In the genomic region with DNA sequence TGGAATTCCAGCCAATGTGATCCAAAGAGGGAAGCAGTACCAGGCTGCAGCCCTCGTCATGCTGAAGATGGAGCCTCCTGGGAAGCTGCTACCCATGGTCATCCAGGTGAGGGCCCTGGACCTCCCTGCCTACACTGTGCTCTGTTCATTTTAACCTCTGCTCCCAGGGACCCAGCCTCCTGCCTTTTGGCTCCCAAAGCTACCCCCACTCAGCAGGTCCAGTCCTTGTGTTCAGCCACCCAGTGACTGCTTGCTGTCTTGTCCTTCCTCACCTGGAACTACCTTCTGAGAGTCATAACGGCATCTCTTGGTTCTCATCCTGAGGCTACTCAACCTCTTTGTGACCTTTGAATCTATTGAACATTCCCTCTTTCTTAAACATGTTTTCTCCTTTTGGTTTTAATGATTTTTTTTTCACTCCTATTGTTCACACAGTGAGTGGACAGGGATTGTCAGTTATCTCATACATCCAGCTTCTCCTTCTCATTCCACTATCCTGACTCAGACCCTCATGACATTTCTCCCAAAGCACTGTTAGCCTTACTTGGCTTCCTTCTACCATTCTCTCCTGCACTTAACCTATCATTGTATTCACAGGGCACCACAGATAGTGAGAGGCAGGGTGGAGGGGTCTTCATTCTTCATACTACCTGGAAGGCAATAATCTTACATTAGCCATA, we compare ENCODE assay signal across 22 cellular contexts. TPM values are rescaled to one million over a fixed set of nuclear protein-coding genes. Genes with fewer than 3 reads are reported as not detected.
DNase-seq lines count a peak whose midpoint lies in the region; ATAC-seq, FAIRE-seq and TF ChIP-seq lines count a peak whose summit lies in the region.
"Had no signal": no experiment of that assay in that cellular context is flagged by ENCODE, and none has a peak within 500 bp of the region (broad histone marks: within the 10 kb centered on the region; RNA-seq: fewer than 3 reads in every experiment).

No MANE protein-coding gene starts in this region.

- no peak for TF ChIP-seq RAD21 in IMR-90 (IDR thresholded peaks at IDR 0.05; ENCODE audit: low read length)

- H3K9ac ChIP-seq in IMR-90 (ENCODE audit: low read depth, low read length) (no peak overlapping the region), endothelial cell of umbilical vein (replicated peaks; ENCODE audit: extremely low read depth, insufficient read depth, low read length) (no peak overlapping the region)

- H4K20me1 ChIP-seq in IMR-90 (ENCODE audit: insufficient read depth, low read length) (no peaks in the 10 kb centered on the region), endothelial cell of umbilical vein (replicated peaks; ENCODE audit: control insufficient read depth, extremely low read depth, insufficient read depth, low read length) (no peaks in the 10 kb centered on the region)

- BruUV-seq in IMR-90 (replicated peaks; lab: Mats Ljungman, UMichigan) (no TSS peak), endothelial cell of umbilical vein (replicated peaks; lab: Mats Ljungman, UMichigan) (no TSS peak)

- H3K9me3 ChIP-seq in IMR-90 (ENCODE audit: control insufficient read depth, insufficient read depth, low read length) (no peaks in the 10 kb centered on the region), endothelial cell of umbilical vein (replicated peaks; ENCODE audit: control insufficient read depth, insufficient read depth, low read length) (no peaks in the 10 kb centered on the region)
- H3K9me3 ChIP-seq: mucosa of descending colon had no signal

- no peaks in the 10 kb centered on the region for H3K79me2 ChIP-seq in endothelial cell of umbilical vein (ENCODE audit: control insufficient read depth, insufficient read depth, low read length)

- DNase-seq in AG08395 (ENCODE audit: low spot score) (peak; percentile 82), IMR-90 (peak; percentile 71), endothelial cell of umbilical vein (ENCODE audit: low read depth, low spot score) (peak; percentile 47), kidney glomerular epithelial cell (lab: John Stamatoyannopoulos, UW) (peak; percentile 63), HPDE6-E6E7 (ENCODE audit: extremely low spot score) (no peak), nephron progenitor cell (no peak), DMS79 treated with DMSO at 0.1 percent for 48 hours (lab: John Stamatoyannopoulos, UW) (no peak)
- DNase-seq in stimulated activated CD8-positive, alpha-beta memory T cell treated with anti-CD3 and anti-CD28 coated beads, Interleukin-4, amount 100 ng/mL, for 48 hours, result no peak
- DNase-seq: activated CD4-positive, CD25-positive, alpha-beta regulatory T cell treated with anti-CD3 and anti-CD28 coated beads, Interleukin-2, amount 50 U/mL, for 72 hours; CD8-positive, alpha-beta memory T cell; central memory CD4-positive, alpha-beta T cell; DND-41; effector CD4-positive, alpha-beta T cell; H7; mucosa of descending colon; NCI-H1092 treated with DMSO at 0.1 percent for 48 hours; NCI-H526; nucleus accumbens; right cardiac atrium; stimulated activated naive CD8-positive, alpha-beta T cell treated with anti-CD3 and anti-CD28 coated beads, Interleukin-15, Interleukin-2, amounts not matched to agents 100 U/mL and 50 U/mL, for 24 hours; T1000 had no signal

- no peaks in the 10 kb centered on the region for H3K4me1 Mint-ChIP-seq in nephron progenitor cell
- H3K4me1 Mint-ChIP-seq: CD8-positive, alpha-beta memory T cell had no signal

- H3K36me3 Mint-ChIP-seq in nephron progenitor cell (ENCODE audit: low read depth), result no peaks in the 10 kb centered on the region

- peak overlapping the region; percentile 65; the same call in 1 of the 3 replicates for H2BK15ac ChIP-seq in IMR-90 (ENCODE audit: low read depth, low read length)

- intact Hi-C loops in IMR-90 (cut with micrococcal nuclease) (loop anchor here (5.0 kb wide), 1 partner anchor 57 kb away; no protein-coding TSS in a partner anchor), endothelial cell of umbilical vein (cut with micrococcal nuclease) (no loop called here)

- H3K4me2 ChIP-seq in IMR-90 (ENCODE audit: low read depth, low read length) (no peak overlapping the region), endothelial cell of umbilical vein (ENCODE audit: insufficient read depth, low read length) (no peak overlapping the region)

- POLR2A ChIA-PET in IMR-90 (lab: Charles Lee; ENCODE audit: unreplicated experiment) (interaction anchor here (0.6 kb wide), 1 partner anchor 168 kb away, joined by 3 read pairs; no protein-coding TSS in a partner anchor), endothelial cell of umbilical vein (lab: Charles Lee) (no interaction called here)

- no peak overlapping the region for H3K4me3 Mint-ChIP-seq in nephron progenitor cell
- H3K4me3 Mint-ChIP-seq: CD8-positive, alpha-beta memory T cell had no signal

- H3K9me1 ChIP-seq in IMR-90 (ENCODE audit: insufficient read depth, low read length) (peaks cover 11% of the 10 kb centered on the region), endothelial cell of umbilical vein (replicated peaks; ENCODE audit: control insufficient read depth, extremely low read depth, insufficient read depth, low read length) (no peaks in the 10 kb centered on the region)

- H3K4me3 ChIP-seq in IMR-90 (ENCODE audit: insufficient read depth, low read depth, low read length), result no peak overlapping the region
- no peak overlapping the region for H3K4me3 ChIP-seq in endothelial cell of umbilical vein (replicated peaks in 1 of 3; ENCODE audit: insufficient read depth in 1 of 3, low read depth in 1 of 3, low read length in 3 of 3)
- H3K4me3 ChIP-seq: mucosa of descending colon had no signal

- peak overlapping the region; percentile 7 for H2BK5ac ChIP-seq in IMR-90 (ENCODE audit: low read depth, low read length, poor library complexity, severe bottlenecking)

- FAIRE-seq in endothelial cell of umbilical vein (lab: Jason Lieb, UNC), result no peak

- H3K14ac ChIP-seq in IMR-90 (replicated peaks; ENCODE audit: low read depth, low read length), result peak overlapping the region; percentile 62

- H3K27me3 ChIP-seq in IMR-90 (ENCODE audit: control insufficient read depth, insufficient read depth, low read length) (no peaks in the 10 kb centered on the region), endothelial cell of umbilical vein (ENCODE audit: control insufficient read depth in 2 of 2, insufficient read depth in 2 of 2, low read length in 2 of 2) (no peaks in the 10 kb centered on the region)

- in situ Hi-C loops in IMR-90 (cut with MboI; ENCODE audit: low sequenced_read_pairs), result no loop called here

- peak overlapping the region; percentile 22; the same call in 1 of the 2 replicates for H2BK20ac ChIP-seq in IMR-90 (ENCODE audit: low read depth, low read length)

- H3K27me3 Mint-ChIP-seq in nephron progenitor cell (ENCODE audit: low read depth, poor library complexity), result peaks cover 4% of the 10 kb centered on the region
- H3K27me3 Mint-ChIP-seq: CD8-positive, alpha-beta memory T cell had no signal

- H3K4me1 ChIP-seq in IMR-90 (ENCODE audit: control insufficient read depth, insufficient read depth, low read length) (peaks cover 7% of the 10 kb centered on the region), endothelial cell of umbilical vein (ENCODE audit: control insufficient read depth, extremely low read depth, insufficient read depth, low read length) (peaks cover 13% of the 10 kb centered on the region)

- H3K18ac ChIP-seq in IMR-90 (ENCODE audit: low read depth, low read length), result peak overlapping the region; percentile 51; the same call in 1 of the 2 replicates

- H4K8ac ChIP-seq in IMR-90 (ENCODE audit: low read depth in 2 of 2, low read length in 2 of 2), result no peak overlapping the region

- no peak overlapping the region for H2AFZ ChIP-seq in IMR-90 (replicated peaks; ENCODE audit: low read length, poor library complexity)
- no peak overlapping the region for H2AFZ ChIP-seq in endothelial cell of umbilical vein (ENCODE audit: low read depth, low read length)

- WGBS in IMR-90 (ENCODE audit: extremely low coverage in 2 of 2, insufficient read length in 1 of 2), 2 experiments, result no CpG with 5 or more reads among the region's 2 CpGs

- peak overlapping the region; percentile 90 for H2AK5ac ChIP-seq in IMR-90 (ENCODE audit: low read depth, low read length)

- peak overlapping the region; percentile 80 for H3K4ac ChIP-seq in IMR-90 (ENCODE audit: low read depth, low read length)

- peak overlapping the region; percentile 11 for H2AK9ac ChIP-seq in IMR-90 (replicated peaks; ENCODE audit: low read depth, low read length, poor library complexity)

- H3K9me3 Mint-ChIP-seq in nephron progenitor cell, result no peaks in the 10 kb centered on the region
- H3K9me3 Mint-ChIP-seq: CD8-positive, alpha-beta memory T cell had no signal

- peak overlapping the region; percentile 44; the same call in 1 of the 2 replicates for H2BK120ac ChIP-seq in IMR-90 (ENCODE audit: low read depth, low read length)

- H3K27ac ChIP-seq in IMR-90 (ENCODE audit: insufficient read depth, low read length), result no peak overlapping the region
- no peak overlapping the region for H3K27ac ChIP-seq in endothelial cell of umbilical vein (ENCODE audit: insufficient read depth, low read depth, low read length)

- H4K91ac ChIP-seq in IMR-90 (ENCODE audit: insufficient read depth, low read depth, low read length), result 0 out of 2 replicates have a peak overlapping the region, but pooled peaks have one; percentile 40

- H3K27ac Mint-ChIP-seq in nephron progenitor cell, result no peak overlapping the region
- H3K27ac Mint-ChIP-seq: CD8-positive, alpha-beta memory T cell had no signal

- no peak overlapping the region for H3K56ac ChIP-seq in IMR-90 (ENCODE audit: extremely low read depth, insufficient read depth, low read length)

- no peak for TF ChIP-seq CTCF in IMR-90 (conservative IDR thresholded peaks at IDR 0.05; ENCODE audit: low read depth, low read length)
- no peak for TF ChIP-seq CTCF in endothelial cell of umbilical vein (IDR thresholded peaks at IDR 0.05; ENCODE audit: extremely low read depth in 1 of 2, insufficient read depth in 1 of 2, low read depth in 1 of 2, low read length in 2 of 2)
- TF ChIP-seq CTCF in nephron progenitor cell (IDR thresholded peaks at IDR 0.05), result no peak

- TF ChIP-seq POLR2A in IMR-90 (IDR thresholded peaks at IDR 0.05; ENCODE audit: low read depth, low read length) (no peak), endothelial cell of umbilical vein (IDR thresholded peaks at IDR 0.05; ENCODE audit: low read depth, low read length) (no peak)

- CTCF ChIA-PET in IMR-90 (lab: Yijun Ruan, JAX), result no interaction called here
- CTCF ChIA-PET in endothelial cell of umbilical vein (lab: Charles Lee), result interaction anchor here (0.9 to 1.4 kb wide), 4 partner anchors 38 to 426 kb away, joined by 3 to 4 read pairs (median 4); no protein-coding TSS in a partner anchor

- no peak overlapping the region; the same call in 1 of the 2 replicates for H4K5ac ChIP-seq in IMR-90 (ENCODE audit: low read depth, low read length)

- ATAC-seq in IMR-90 (ENCODE audit: low read depth), result peak; percentile 85
- ATAC-seq: left lobe of liver; mucosa of descending colon; right cardiac atrium; stimulated activated naive CD8-positive, alpha-beta T cell treated with anti-CD3 and anti-CD28 coated beads, Interleukin-15, Interleukin-2, amounts not matched to agents 100 U/mL and 50 U/mL, for 24 hours had no signal

- H3K23ac ChIP-seq in IMR-90 (ENCODE audit: low read depth, low read length), result no peak overlapping the region

- dilution Hi-C loops in IMR-90 (cut with HindIII; ENCODE audit: low sequenced_read_pairs, unreplicated experiment) (no loop called here), endothelial cell of umbilical vein (cut with MboI; ENCODE audit: extremely low pct_ligation_motif_present, low sequenced_read_pairs) (no loop called here)

- H3K36me3 ChIP-seq in IMR-90 (ENCODE audit: control insufficient read depth, insufficient read depth, low read length), result no peaks in the 10 kb centered on the region
- no peaks in the 10 kb centered on the region for H3K36me3 ChIP-seq in endothelial cell of umbilical vein (ENCODE audit: control insufficient read depth in 2 of 2, extremely low read depth in 1 of 2, insufficient read depth in 2 of 2, low read length in 2 of 2)

- H3K79me1 ChIP-seq in IMR-90 (ENCODE audit: low read depth in 1 of 2, low read length in 2 of 2), result 0 out of 4 replicates have a peak, but pooled peaks cover 0 to 4% of the 10 kb centered on the region in 2 experiments

RNA-seq across cellular contexts. Expression of gene GOSR1, which starts 53.3 kb away (rescaled TPM):
- 47.5 and 64.7 TPM in 2 replicates for total RNA-seq in IMR-90 (2012; rRNA removed)
- 14.0 and 21.2 TPM in 2 replicates for polyA plus RNA-seq in IMR-90 (2012; rRNA removed)
- 6.0 and 11.5 TPM in 2 replicates for polyA plus RNA-seq in IMR-90 (2012; cell fraction: cytosol; rRNA removed)
- polyA plus RNA-seq in IMR-90 (2012; cell fraction: nucleus; rRNA removed; ENCODE audit: low replicate concordance), result 10.9 and 39.3 TPM in 2 replicates
- total RNA-seq in endothelial cell of umbilical vein, result 41.0 and 43.8 TPM in 2 replicates
- 8.5 and 13.8 TPM in 2 replicates for polyA plus RNA-seq in endothelial cell of umbilical vein
- polyA plus RNA-seq in endothelial cell of umbilical vein (2011; cell fraction: cytosol; rRNA removed), result 13.8 and 15.4 TPM in 2 replicates
- 30.7 and 36.7 TPM in 2 replicates for polyA plus RNA-seq in endothelial cell of umbilical vein (2011; cell fraction: nucleus; rRNA removed)
- polyA plus RNA-seq in endothelial cell of umbilical vein (2012), result 38.0 TPM in 2 replicates
- polyA minus RNA-seq in endothelial cell of umbilical vein, result 21.2 and 35.4 TPM in 2 replicates
- polyA minus RNA-seq in endothelial cell of umbilical vein (2011; cell fraction: cytosol; rRNA and poly(A)+ RNA removed), result 15.9 TPM
- 40.7 and 53.0 TPM in 2 replicates for polyA minus RNA-seq in endothelial cell of umbilical vein (2011; cell fraction: nucleus; rRNA and poly(A)+ RNA removed)

Comparison
In these comparisons a context has a peak if more than half of its experiments do, and no peak if none do; other contexts are left out.
1. DNase-seq: peak in AG08395 (single experiment), IMR-90 (single experiment), endothelial cell of umbilical vein (single experiment) and kidney glomerular epithelial cell (single experiment); none in HPDE6-E6E7 (single experiment), stimulated activated CD8-positive, alpha-beta memory T cell treated with anti-CD3 and anti-CD28 coated beads, Interleukin-4, amount 100 ng/mL, for 48 hours (single experiment), nephron progenitor cell (single experiment) and DMS79 treated with DMSO at 0.1 percent for 48 hours (single experiment).